ENCODE assay signal across 8 cellular contexts in the genomic region with DNA sequence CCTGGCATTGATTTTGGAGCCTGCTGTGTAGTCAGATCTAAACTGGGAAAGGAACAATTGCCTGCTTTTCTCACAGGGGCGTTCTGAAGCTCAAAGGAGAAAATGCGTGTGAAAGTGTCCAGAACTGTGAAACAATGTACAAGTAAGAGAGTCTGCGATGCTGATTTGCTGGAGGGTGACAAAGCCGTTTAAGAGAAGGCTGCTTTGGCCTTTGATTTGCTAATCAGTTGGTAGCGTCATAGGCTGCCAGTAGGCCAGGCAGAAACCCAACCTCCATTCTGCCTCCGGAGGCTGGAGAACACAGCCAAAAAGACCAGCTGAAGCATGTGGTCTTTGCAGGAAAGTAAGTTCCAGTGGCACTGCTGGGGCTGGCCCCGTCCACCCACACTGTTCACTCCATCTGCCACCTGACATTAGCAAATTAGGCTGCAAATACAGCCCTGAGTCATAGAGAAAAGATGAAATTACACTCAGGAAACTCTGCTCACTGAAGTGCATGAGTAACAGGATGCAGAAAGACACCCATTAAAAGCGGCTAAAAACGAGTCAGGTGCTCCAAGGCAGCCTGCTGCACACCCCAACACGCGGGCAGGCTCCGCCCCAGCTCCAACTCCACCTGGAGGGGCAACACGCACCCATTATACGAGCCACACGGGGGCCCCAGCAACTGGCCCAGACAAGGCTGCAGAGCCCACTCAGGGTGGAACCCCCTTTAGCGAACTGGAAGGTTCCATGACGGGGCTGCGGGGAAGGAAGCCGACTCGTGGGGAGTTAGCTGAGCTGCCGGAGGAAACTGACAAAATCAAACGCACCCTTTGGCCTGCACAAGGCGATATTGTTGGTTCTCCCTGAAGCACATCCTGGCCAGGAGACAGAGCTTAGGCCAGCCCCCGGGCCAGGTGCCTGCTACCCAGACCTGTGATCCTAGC. TPM values are rescaled to one million over a fixed set of nuclear protein-coding genes. Genes with fewer than 3 reads are reported as not detected.
DNase-seq lines count a peak whose midpoint lies in the region; ATAC-seq, FAIRE-seq and TF ChIP-seq lines count a peak whose summit lies in the region.

No MANE protein-coding gene starts in this region.

- H2BK12ac ChIP-seq in H1 (ENCODE audit: low read depth, low read length): peak overlapping the region; percentile 92; the same call in 1 of the 2 replicates

- no peak overlapping the region for H2AK5ac ChIP-seq in H1 (ENCODE audit: low read depth, low read length)

- H3K23ac ChIP-seq in H1 (ENCODE audit: insufficient read length): no peak overlapping the region

- peak in 1 of 2 experiments; percentile 57; a peak in 1 of 3 replicates for TF ChIP-seq POLR2A in H1 (IDR thresholded peaks at IDR 0.05; ENCODE audit: control extremely low read depth in 1 of 2, low read depth in 2 of 2, low read length in 2 of 2)

- peak overlapping the region; percentile 95; the same call in 1 of the 2 replicates for H2BK20ac ChIP-seq in H1 (ENCODE audit: low read length)

- peak overlapping the region; percentile 85 for H2BK120ac ChIP-seq in H1 (replicated peaks; ENCODE audit: low read depth, low read length)

- ATAC-seq in GM18517 (IDR thresholded peaks at IDR 0.05; ENCODE audit: unreplicated experiment) (peak; percentile 70), HG02852 (IDR thresholded peaks at IDR 0.05; ENCODE audit: unreplicated experiment) (peak; percentile 68)

- H3K79me2 ChIP-seq in H1 (ENCODE audit: control insufficient read depth in 1 of 2, insufficient read depth in 2 of 2, low read length in 2 of 2): no peaks in the 10 kb centered on the region
- no peaks in the 10 kb centered on the region for H3K79me2 ChIP-seq in osteoblast (ENCODE audit: insufficient read depth, low read length)
- no peaks in the 10 kb centered on the region for H3K79me2 ChIP-seq in smooth muscle cell (ENCODE audit: low read depth)

- H3K27me3 ChIP-seq in H1 (replicated peaks in 1 of 4; ENCODE audit: control insufficient read depth in 3 of 4, extremely low read depth in 1 of 4, insufficient read depth in 3 of 4, low read length in 3 of 4): no peaks in the 10 kb centered on the region
- no peaks in the 10 kb centered on the region for H3K27me3 ChIP-seq in osteoblast (ENCODE audit: insufficient read depth, low read length)
- no peaks in the 10 kb centered on the region for H3K27me3 ChIP-seq in smooth muscle cell (ENCODE audit: low read depth)

- H3K4me1 ChIP-seq in H1 (replicated peaks in 1 of 4; ENCODE audit: control insufficient read depth in 3 of 4, insufficient read depth in 4 of 4, low read length in 3 of 4) (peaks cover 4 to 15% (median 11%) of the 10 kb centered on the region in 4 experiments; a peak in 6 of 7 replicates), osteoblast (ENCODE audit: insufficient read depth, low read length) (peaks cover 10% of the 10 kb centered on the region), smooth muscle cell (ENCODE audit: low read depth) (peaks cover 5% of the 10 kb centered on the region)

- no peak overlapping the region for H3K14ac ChIP-seq in H1 (ENCODE audit: insufficient read length)

- H3K56ac ChIP-seq in H1 (replicated peaks; ENCODE audit: insufficient read length, low read depth, low read length): no peak overlapping the region

- peak; percentile 97 for DNase-seq in NCI-H2107 treated with DMSO at 0.1 percent for 48 hours (lab: John Stamatoyannopoulos, UW; ENCODE audit: unreplicated experiment)
- DNase-seq in activated CD8-positive, alpha-beta memory T cell treated with anti-CD3 and anti-CD28 coated beads for 24 hours: peak; percentile 92
- DNase-seq in H1 (ENCODE audit: low read depth in 1 of 2, low spot score in 2 of 2): no peak
- peak; percentile 91 for DNase-seq in osteoblast (ENCODE audit: insufficient read length, low spot score, missing footprints)
- DNase-seq in RCC 7860 (ENCODE audit: low spot score): no peak
- DNase-seq in smooth muscle cell (lab: John Stamatoyannopoulos, UW; ENCODE audit: unreplicated experiment): no peak

- 58% methylated on average over 24 of the region's 24 CpGs; no CpG with 5 or more reads in 1 of the 2 experiments for WGBS in H1 (ENCODE audit: extremely low coverage in 1 of 2, insufficient coverage in 1 of 2, insufficient read length in 1 of 2, insufficient replicate concordance in 2 of 2, low coverage in 1 of 2, low lambda C conversion rate in 2 of 2, missing lambda C conversion rate in 1 of 2), 2 experiments
- 65% methylated on average over 24 of the region's 24 CpGs for WGBS in smooth muscle cell (ENCODE audit: low lambda C conversion rate)

- CTCF ChIA-PET in H1 (lab: Charles Lee; ENCODE audit: partially characterized antibody): interaction anchor here (0.6 to 2.0 kb wide), 12 partner anchors 17 to 176 kb away, joined by 3 to 8 read pairs (median 4); no protein-coding TSS in a partner anchor

- no peak for TF ChIP-seq EP300 in H1 (IDR thresholded peaks at IDR 0.05; ENCODE audit: borderline replicate concordance in 1 of 2, low read depth in 2 of 2, low read length in 2 of 2)

- H4K8ac ChIP-seq in H1 (ENCODE audit: extremely low read depth, insufficient read depth, low read length): peak overlapping the region; percentile 30; the same call in 1 of the 2 replicates

- H3K79me1 ChIP-seq in H1 (ENCODE audit: low read depth, low read length): no peaks in the 10 kb centered on the region

- H3K36me3 ChIP-seq in H1 (ENCODE audit: control insufficient read depth in 2 of 4, insufficient read depth in 4 of 4, low read length in 3 of 4) (no peaks in the 10 kb centered on the region), osteoblast (ENCODE audit: insufficient read depth, low read length) (no peaks in the 10 kb centered on the region), smooth muscle cell (ENCODE audit: low read depth) (no peaks in the 10 kb centered on the region)

- H3K9me3 ChIP-seq in H1 (ENCODE audit: insufficient read depth in 2 of 2, low read depth in 1 of 2, low read length in 1 of 2) (peaks cover 0 to under 1% of the 10 kb centered on the region in 2 experiments; a peak in 1 of 4 replicates), osteoblast (ENCODE audit: low read depth, low read length) (no peaks in the 10 kb centered on the region), smooth muscle cell (replicated peaks; ENCODE audit: low read depth) (no peaks in the 10 kb centered on the region)

- peak overlapping the region; percentile 33; the same call in 1 of the 2 replicates for H3K27ac ChIP-seq in H1 (ENCODE audit: low read depth, low read length)
- H3K27ac ChIP-seq in osteoblast (ENCODE audit: low read depth, low read length): no peak overlapping the region
- H3K27ac ChIP-seq in smooth muscle cell (ENCODE audit: low read depth): no peak overlapping the region

- H2AFZ ChIP-seq in H1 (ENCODE audit: low read length): peak overlapping the region; percentile 88
- H2AFZ ChIP-seq in osteoblast (ENCODE audit: low read length): peak overlapping the region; percentile 65
- no peak overlapping the region for H2AFZ ChIP-seq in smooth muscle cell (ENCODE audit: low read depth)

- H4K20me1 ChIP-seq in H1 (replicated peaks in 1 of 2; ENCODE audit: control insufficient read depth in 1 of 2, insufficient read depth in 2 of 2, low read length in 2 of 2): no peaks in the 10 kb centered on the region
- no peaks in the 10 kb centered on the region for H4K20me1 ChIP-seq in osteoblast (ENCODE audit: insufficient read depth, low read length)
- H4K20me1 ChIP-seq in smooth muscle cell (ENCODE audit: low read depth): no peaks in the 10 kb centered on the region

- POLR2A ChIA-PET in H1 (lab: Charles Lee; ENCODE audit: partially characterized antibody): interaction anchor here (1.2 to 1.5 kb wide), 3 partner anchors 23 to 107 kb away, joined by 3 to 4 read pairs (median 3); no protein-coding TSS in a partner anchor

- TF ChIP-seq RAD21 in H1 (IDR thresholded peaks at IDR 0.05 in 1 of 2, conservative IDR thresholded peaks at IDR 0.05 in 1 of 2; ENCODE audit: low read depth in 2 of 2, low read length in 2 of 2): peak; percentile 12 to 34; a peak in 1 of 4 replicates

- peak overlapping the region; percentile 71 for H2BK5ac ChIP-seq in H1 (ENCODE audit: low read depth, low read length)

- H3K4me3 ChIP-seq in H1 (ENCODE audit: extremely low read depth in 1 of 4, insufficient read depth in 2 of 4, low read depth in 3 of 4, low read length in 4 of 4) (no peak overlapping the region), osteoblast (ENCODE audit: insufficient read depth, low read length) (no peak overlapping the region), smooth muscle cell (no peak overlapping the region)

- peak overlapping the region; percentile 20 for H3K4ac ChIP-seq in H1 (replicated peaks; ENCODE audit: insufficient read length, low read depth, low read length)

- H3K23me2 ChIP-seq in H1 (ENCODE audit: low read depth, low read length): no peaks in the 10 kb centered on the region

- H2BK15ac ChIP-seq in H1 (ENCODE audit: low read length): peak overlapping the region; percentile 97

- no peaks in the 10 kb centered on the region for H3F3A ChIP-seq in smooth muscle cell (ENCODE audit: low read depth)

- TF ChIP-seq CTCF in H1 (IDR thresholded peaks at IDR 0.05; ENCODE audit: control extremely low read depth in 1 of 3, insufficient read depth in 1 of 3, low read depth in 1 of 3, low read length in 3 of 3) (peak; percentile 14 to 20 (median 14); a peak in 3 of 4 replicates), osteoblast (IDR thresholded peaks at IDR 0.05; ENCODE audit: extremely low read depth, low read depth, low read length) (no peak), smooth muscle cell (IDR thresholded peaks at IDR 0.05; ENCODE audit: borderline replicate concordance, insufficient read depth, poor library complexity, severe bottlenecking) (no peak)

- peak overlapping the region in 1 of 2 experiments; percentile 39; a peak in 3 of 4 replicates for H3K4me2 ChIP-seq in H1 (ENCODE audit: insufficient read depth in 1 of 2, low read depth in 2 of 2, low read length in 2 of 2)
- H3K4me2 ChIP-seq in osteoblast (ENCODE audit: insufficient read depth, low read length): peak overlapping the region; percentile 34
- H3K4me2 ChIP-seq in smooth muscle cell: no peak overlapping the region

- H3K18ac ChIP-seq in H1 (ENCODE audit: extremely low read depth, low read length): peak overlapping the region; percentile 83

- no peak for FAIRE-seq in H1 (lab: Jason Lieb, UNC)
- no peak for FAIRE-seq in RCC 7860 (lab: Jason Lieb, UNC)

- H4K5ac ChIP-seq in H1 (ENCODE audit: insufficient read length, low read depth, low read length): no peak overlapping the region

- peak overlapping the region; percentile 56 for H4K91ac ChIP-seq in H1 (replicated peaks; ENCODE audit: insufficient read length, low read length)

- H3K9ac ChIP-seq in H1 (replicated peaks in 1 of 4; ENCODE audit: extremely low read depth in 1 of 4, low read depth in 3 of 4, low read length in 3 of 4): no peak overlapping the region
- H3K9ac ChIP-seq in smooth muscle cell (ENCODE audit: low read depth): no peak overlapping the region

RNA-seq across cellular contexts. Expression of a gene that starts 31.6 kb away (rescaled TPM):
- total RNA-seq in H1 (2021; fragmentation: NEBNext Ultra II Directional; extraction: Animal tissue kit (Norgen Biotek cat#: 25700)): 4.1 and 4.5 TPM in 2 replicates
- 2.5 and 4.9 TPM in 2 replicates for polyA plus RNA-seq in H1 (2011; rRNA removed)
- polyA plus RNA-seq in H1 (2011; cell fraction: cytosol; rRNA removed): 1.4 TPM
- polyA plus RNA-seq in H1 (2011; cell fraction: nucleus; rRNA removed): 6.2 TPM
- polyA plus RNA-seq in H1 (2012, experiment 1 of 2): 3.8 to 10.5 TPM (median 6.0 TPM) in 4 replicates
- polyA plus RNA-seq in H1 (2012, experiment 2 of 2): 8.0 TPM
- polyA plus RNA-seq in H1 (2013, experiment 1 of 2): 6.4 TPM
- polyA plus RNA-seq in H1 (2013, experiment 2 of 2): 5.5 TPM
- polyA minus RNA-seq in H1 (2011; rRNA and poly(A)+ RNA removed): 0.69 and 1.1 TPM in 2 replicates
- polyA minus RNA-seq in H1 (2011; cell fraction: cytosol; rRNA and poly(A)+ RNA removed): 1.7 TPM
- not detected for polyA minus RNA-seq in H1 (2011; cell fraction: nucleus; rRNA and poly(A)+ RNA removed)
- not detected in 2 replicates for total RNA-seq in osteoblast
- not detected in 2 replicates for total RNA-seq in smooth muscle cell
- 0.13 TPM in 1 of 2 replicates, not detected in the other for polyA plus RNA-seq in smooth muscle cell

RNA-seq across cellular contexts. Expression of a gene that starts 36.7 kb away (rescaled TPM):
- total RNA-seq in H1 (2021; fragmentation: NEBNext Ultra II Directional; extraction: Animal tissue kit (Norgen Biotek cat#: 25700)): 7.7 and 9.8 TPM in 2 replicates
- polyA plus RNA-seq in H1 (2011; rRNA removed): 6.3 and 8.3 TPM in 2 replicates
- polyA plus RNA-seq in H1 (2011; cell fraction: cytosol; rRNA removed): 6.1 TPM
- 16.9 TPM for polyA plus RNA-seq in H1 (2011; cell fraction: nucleus; rRNA removed)
- 12.4 to 16.0 TPM (median 13.1 TPM) in 4 replicates for polyA plus RNA-seq in H1 (2012, experiment 1 of 2)
- polyA plus RNA-seq in H1 (2012, experiment 2 of 2): 9.8 TPM
- polyA plus RNA-seq in H1 (2013, experiment 1 of 2): 16.6 TPM
- polyA plus RNA-seq in H1 (2013, experiment 2 of 2): 17.1 TPM
- polyA minus RNA-seq in H1 (2011; rRNA and poly(A)+ RNA removed): 4.7 and 6.5 TPM in 2 replicates
- polyA minus RNA-seq in H1 (2011; cell fraction: cytosol; rRNA and poly(A)+ RNA removed): 5.9 TPM
- polyA minus RNA-seq in H1 (2011; cell fraction: nucleus; rRNA and poly(A)+ RNA removed): 6.0 TPM
- not detected in 2 replicates for total RNA-seq in osteoblast
- not detected in 2 replicates for total RNA-seq in smooth muscle cell
- 1.8 and 6.5 TPM in 2 replicates for polyA plus RNA-seq in smooth muscle cell

Comparison
In these comparisons a context has a peak if more than half of its experiments do, and no peak if none do; other contexts are left out.
1. DNase-seq: peak in NCI-H2107 treated with DMSO at 0.1 percent for 48 hours (single experiment), activated CD8-positive, alpha-beta memory T cell treated with anti-CD3 and anti-CD28 coated beads for 24 hours (single experiment) and osteoblast (single experiment); none in H1 (0 of 2), RCC 7860 (single experiment) and smooth muscle cell (single experiment).
2. CTCF ChIP-seq: peak in H1 (3 of 3); none in osteoblast (single experiment) and smooth muscle cell (single experiment).